ENCODE assay signal across 1 cellular context in the genomic region with DNA sequence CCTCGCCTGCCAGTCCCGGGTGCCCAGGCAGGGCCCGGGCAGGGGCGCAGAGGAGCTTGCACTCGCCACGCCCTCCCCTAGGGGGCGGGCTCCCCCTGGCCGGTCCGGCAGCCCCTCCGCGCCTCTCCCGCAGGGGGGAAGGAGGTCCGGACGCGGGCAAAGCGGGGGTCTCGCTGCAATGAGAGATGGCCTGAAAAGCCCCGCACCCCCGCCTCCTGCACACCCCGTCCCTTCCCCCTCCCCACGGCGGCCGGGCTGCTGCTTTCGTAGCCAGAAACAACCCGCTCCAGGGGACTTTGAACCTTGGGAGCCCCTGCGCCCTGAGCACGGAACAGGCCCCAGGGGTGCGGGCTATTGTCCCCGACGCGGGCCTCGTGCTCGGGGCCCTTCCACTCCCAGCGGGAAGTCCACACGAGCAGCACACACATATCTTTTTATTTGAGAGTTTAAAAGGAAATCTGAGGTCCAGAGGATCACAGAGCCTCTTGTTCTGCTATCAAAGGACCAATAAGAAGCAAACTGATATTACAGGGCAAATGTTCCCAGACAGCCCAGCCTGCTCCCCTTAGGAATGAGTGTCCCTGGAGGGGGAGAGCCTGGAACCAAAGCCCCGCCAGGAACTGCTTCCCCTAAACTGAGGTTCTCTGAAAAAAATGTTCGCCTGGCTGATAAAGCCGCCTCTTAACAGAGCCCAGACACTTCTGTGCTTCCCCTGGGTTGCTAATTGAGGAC.
TF ChIP-seq lines count a peak whose summit lies in the region.

No MANE protein-coding gene starts in this region.

TF ChIP-seq in SK-N-SH treated with all-trans-retinoic acid at 6 μM for 48 hours, 23 proteins besides CTCF, POLR2A, EP300 and RAD21 (continued from another document):
- TF ChIP-seq PATZ1 (CRISPR knock-in tag; IDR thresholded peaks at IDR 0.05; ENCODE audit: borderline replicate concordance) (no peak), POU6F1 (CRISPR knock-in tag; IDR thresholded peaks at IDR 0.05; ENCODE audit: borderline replicate concordance, low read depth) (no peak), ZNF8 (CRISPR knock-in tag; IDR thresholded peaks at IDR 0.05) (no peak), TCF4 (CRISPR knock-in tag; IDR thresholded peaks at IDR 0.05; ENCODE audit: borderline replicate concordance) (no peak), PPARA (CRISPR knock-in tag; IDR thresholded peaks at IDR 0.05; ENCODE audit: borderline replicate concordance) (no peak), GLIS3 (CRISPR knock-in tag; IDR thresholded peaks at IDR 0.05) (no peak), ZFP3 (CRISPR knock-in tag; IDR thresholded peaks at IDR 0.05) (no peak), CSDC2 (CRISPR knock-in tag; IDR thresholded peaks at IDR 0.05) (no peak), OSR1 (CRISPR knock-in tag; IDR thresholded peaks at IDR 0.05) (no peak), ZNF70 (CRISPR knock-in tag; IDR thresholded peaks at IDR 0.05) (no peak), ZC3H10 (CRISPR knock-in tag; IDR thresholded peaks at IDR 0.05) (no peak), CSRNP3 (CRISPR knock-in tag; IDR thresholded peaks at IDR 0.05) (no peak), TOX (CRISPR knock-in tag; IDR thresholded peaks at IDR 0.05; ENCODE audit: borderline replicate concordance) (no peak)
- TF ChIP-seq, protein P1, sequence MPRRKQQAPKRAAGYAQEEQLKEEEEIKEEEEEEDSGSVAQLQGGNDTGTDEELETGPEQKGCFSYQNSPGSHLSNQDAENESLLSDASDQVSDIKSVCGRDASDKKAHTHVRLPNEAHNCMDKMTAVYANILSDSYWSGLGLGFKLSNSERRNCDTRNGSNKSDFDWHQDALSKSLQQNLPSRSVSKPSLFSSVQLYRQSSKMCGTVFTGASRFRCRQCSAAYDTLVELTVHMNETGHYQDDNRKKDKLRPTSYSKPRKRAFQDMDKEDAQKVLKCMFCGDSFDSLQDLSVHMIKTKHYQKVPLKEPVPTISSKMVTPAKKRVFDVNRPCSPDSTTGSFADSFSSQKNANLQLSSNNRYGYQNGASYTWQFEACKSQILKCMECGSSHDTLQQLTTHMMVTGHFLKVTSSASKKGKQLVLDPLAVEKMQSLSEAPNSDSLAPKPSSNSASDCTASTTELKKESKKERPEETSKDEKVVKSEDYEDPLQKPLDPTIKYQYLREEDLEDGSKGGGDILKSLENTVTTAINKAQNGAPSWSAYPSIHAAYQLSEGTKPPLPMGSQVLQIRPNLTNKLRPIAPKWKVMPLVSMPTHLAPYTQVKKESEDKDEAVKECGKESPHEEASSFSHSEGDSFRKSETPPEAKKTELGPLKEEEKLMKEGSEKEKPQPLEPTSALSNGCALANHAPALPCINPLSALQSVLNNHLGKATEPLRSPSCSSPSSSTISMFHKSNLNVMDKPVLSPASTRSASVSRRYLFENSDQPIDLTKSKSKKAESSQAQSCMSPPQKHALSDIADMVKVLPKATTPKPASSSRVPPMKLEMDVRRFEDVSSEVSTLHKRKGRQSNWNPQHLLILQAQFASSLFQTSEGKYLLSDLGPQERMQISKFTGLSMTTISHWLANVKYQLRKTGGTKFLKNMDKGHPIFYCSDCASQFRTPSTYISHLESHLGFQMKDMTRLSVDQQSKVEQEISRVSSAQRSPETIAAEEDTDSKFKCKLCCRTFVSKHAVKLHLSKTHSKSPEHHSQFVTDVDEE (CRISPR knock-in tag; IDR thresholded peaks at IDR 0.05), result no peak
TF ChIP-seq in SK-N-SH treated with all-trans-retinoic acid at 6 μM for 48 hours: peak in this region for 0.
